25 cellular contexts compared by ENCODE assay signal in genomic region chr1:230627767-230628166, GRCh38.
"Had no signal": no experiment of that assay in that cellular context is flagged by ENCODE, and none has a peak within 500 bp of the region (broad histone marks: within the 10 kb centered on the region; RNA-seq: fewer than 3 reads in every experiment).

No MANE protein-coding gene starts in this region.

- H3K27me3 Mint-ChIP-seq: activated CD4-positive, alpha-beta T cell treated with anti-CD3 and anti-CD28 coated beads, Interleukin-2, amount 10 ng/mL, durations not matched to agents 7 days and 5 days; type B pancreatic cell had no signal

- H3K4me1 Mint-ChIP-seq: activated CD4-positive, alpha-beta T cell treated with anti-CD3 and anti-CD28 coated beads, Interleukin-2, amount 10 ng/mL, durations not matched to agents 7 days and 5 days; activated naive CD8-positive, alpha-beta T cell treated with anti-CD3 and anti-CD28 coated beads, Interleukin-2, amount 50 U/mL, for 24 hours; mesothelial cell of epicardium had no signal

- H3K4me3 ChIP-seq: body of pancreas, hepatocyte, left ventricle myocardium inferior, pancreas, psoas muscle, right atrium auricular region, thoracic aorta, vagina had no signal

- FAIRE-seq: pancreas had no signal

- H3K4me3 Mint-ChIP-seq: activated CD4-positive, alpha-beta T cell treated with anti-CD3 and anti-CD28 coated beads, Interleukin-2, amount 10 ng/mL, durations not matched to agents 7 days and 5 days; activated CD8-positive, alpha-beta T cell treated with anti-CD3 and anti-CD28 coated beads, Interleukin-2, amount 10 ng/mL, durations not matched to agents 7 days and 5 days; activated naive CD8-positive, alpha-beta T cell treated with anti-CD3 and anti-CD28 coated beads, Interleukin-2, amount 50 U/mL, for 24 hours; activated T-helper 1 cell treated with anti-CD3 and anti-CD28 coated beads, Interleukin-12 subunit alpha, Interleukin-12 subunit beta, Interleukin-2, Interleukin-4 antibody, amounts not matched to agents 30 ng/mL and 10 ng/mL and 1 ng/mL, durations not matched to agents 14 hours and 24 hours and 36 hours; dendritic cell treated with granulocyte-macrophage colony-stimulating factor and Interleukin-4, amounts not matched to agents 40 ng/mL and 50 ng/mL, for 4 days; mesothelial cell of epicardium; natural killer cell treated with Interleukin-12 subunit alpha and Interleukin-12 subunit beta and Interleukin-15 and Interleukin-18, amount 100 ng/mL, for 72 hours; type B pancreatic cell had no signal

- H3K36me3 Mint-ChIP-seq: mesothelial cell of epicardium; natural killer cell treated with Interleukin-12 subunit alpha and Interleukin-12 subunit beta and Interleukin-15 and Interleukin-18, amount 100 ng/mL, for 72 hours; type B pancreatic cell had no signal

- DNase-seq: activated CD4-positive, alpha-beta T cell treated with anti-CD3 and anti-CD28 coated beads, Interleukin-2, amount 10 ng/mL, durations not matched to agents 7 days and 5 days; activated CD4-positive, CD25-positive, alpha-beta regulatory T cell treated with anti-CD3 and anti-CD28 coated beads, Interleukin-2, amount 50 U/mL, for 72 hours; activated CD8-positive, alpha-beta T cell treated with anti-CD3 and anti-CD28 coated beads, Interleukin-2, amount 10 ng/mL, durations not matched to agents 7 days and 5 days; activated gamma-delta T cell; activated naive CD4-positive, alpha-beta T cell treated with anti-CD3 and anti-CD28 coated beads, Interleukin-2, amount 50 U/mL, for 16 hours; activated naive CD8-positive, alpha-beta T cell treated with anti-CD3 and anti-CD28 coated beads, Interleukin-2, amount 50 U/mL, for 24 hours; body of pancreas; caudate nucleus; effector CD4-positive, alpha-beta T cell; foreskin melanocyte; left ventricle myocardium inferior; pancreas; psoas muscle; stimulated activated CD4-positive, alpha-beta T cell treated with anti-CD3 and anti-CD28 coated beads, Interleukin-4, amount 100 ng/mL, for 24 hours; stimulated activated naive CD4-positive, alpha-beta T cell treated with Interleukin-2 at 50 U/mL for 16 hours had no signal

- H3K9me3 ChIP-seq: body of pancreas, left ventricle myocardium inferior, pancreas, psoas muscle, right atrium auricular region, thoracic aorta, vagina had no signal

- H3K27me3 ChIP-seq: body of pancreas, hepatocyte, pancreas, right atrium auricular region, vagina had no signal

- H3K27ac ChIP-seq: body of pancreas, hepatocyte, left ventricle myocardium inferior, pancreas, psoas muscle, right atrium auricular region, thoracic aorta, vagina, VCaP had no signal

- H3K27ac Mint-ChIP-seq: activated CD4-positive, alpha-beta T cell treated with anti-CD3 and anti-CD28 coated beads, Interleukin-2, amount 10 ng/mL, durations not matched to agents 7 days and 5 days; activated CD8-positive, alpha-beta T cell treated with anti-CD3 and anti-CD28 coated beads, Interleukin-2, amount 10 ng/mL, durations not matched to agents 7 days and 5 days; activated naive CD8-positive, alpha-beta T cell treated with anti-CD3 and anti-CD28 coated beads, Interleukin-2, amount 50 U/mL, for 24 hours; activated T-helper 1 cell treated with anti-CD3 and anti-CD28 coated beads, Interleukin-12 subunit alpha, Interleukin-12 subunit beta, Interleukin-2, Interleukin-4 antibody, amounts not matched to agents 30 ng/mL and 10 ng/mL and 1 ng/mL, durations not matched to agents 14 hours and 24 hours and 36 hours; dendritic cell treated with granulocyte-macrophage colony-stimulating factor and Interleukin-4, amounts not matched to agents 40 ng/mL and 50 ng/mL, for 4 days; mesothelial cell of epicardium; natural killer cell treated with Interleukin-12 subunit alpha and Interleukin-12 subunit beta and Interleukin-15 and Interleukin-18, amount 100 ng/mL, for 72 hours; type B pancreatic cell had no signal

- H3K4me2 ChIP-seq: hepatocyte had no signal

- H2AFZ ChIP-seq: hepatocyte had no signal

- H3K4me1 ChIP-seq: body of pancreas, left ventricle myocardium inferior, pancreas, psoas muscle, right atrium auricular region, vagina had no signal

- H3K9me3 Mint-ChIP-seq: activated CD4-positive, alpha-beta T cell treated with anti-CD3 and anti-CD28 coated beads, Interleukin-2, amount 10 ng/mL, durations not matched to agents 7 days and 5 days; activated naive CD8-positive, alpha-beta T cell treated with anti-CD3 and anti-CD28 coated beads, Interleukin-2, amount 50 U/mL, for 24 hours; activated T-helper 1 cell treated with anti-CD3 and anti-CD28 coated beads, Interleukin-12 subunit alpha, Interleukin-12 subunit beta, Interleukin-2, Interleukin-4 antibody, amounts not matched to agents 30 ng/mL and 10 ng/mL and 1 ng/mL, durations not matched to agents 14 hours and 24 hours and 36 hours; dendritic cell treated with granulocyte-macrophage colony-stimulating factor and Interleukin-4, amounts not matched to agents 40 ng/mL and 50 ng/mL, for 4 days; mesothelial cell of epicardium; natural killer cell treated with Interleukin-12 subunit alpha and Interleukin-12 subunit beta and Interleukin-15 and Interleukin-18, amount 100 ng/mL, for 72 hours; type B pancreatic cell had no signal

- H3K36me3 ChIP-seq: left ventricle myocardium inferior, pancreas, right atrium auricular region, thoracic aorta, vagina had no signal

- ATAC-seq: activated CD8-positive, alpha-beta T cell treated with anti-CD3 and anti-CD28 coated beads, Interleukin-2, amount 10 ng/mL, durations not matched to agents 7 days and 5 days; activated naive CD8-positive, alpha-beta T cell treated with anti-CD3 and anti-CD28 coated beads, Interleukin-2, amount 50 U/mL, for 24 hours; body of pancreas; natural killer cell treated with Interleukin-12 subunit alpha and Interleukin-12 subunit beta and Interleukin-15 and Interleukin-18, amount 100 ng/mL, for 72 hours; pancreas; psoas muscle had no signal
